Comparison of ENCODE assay signal across 14 cellular contexts in genomic region chr7:151400626-151401315, GRCh38. TPM values are rescaled to one million over a fixed set of nuclear protein-coding genes. Genes with fewer than 3 reads are reported as not detected.
DNase-seq lines count a peak whose midpoint lies in the region; ATAC-seq and TF ChIP-seq lines count a peak whose summit lies in the region.
"Had no signal": no experiment of that assay in that cellular context is flagged by ENCODE, and none has a peak within 500 bp of the region (broad histone marks: within the 10 kb centered on the region; RNA-seq: fewer than 3 reads in every experiment).

No MANE protein-coding gene starts in this region.

- no peak for TF ChIP-seq CTCF in WTC11 (IDR thresholded peaks at IDR 0.05)

- POLR2A ChIA-PET in CD4-positive, alpha-beta memory T cell (lab: Charles Lee; ENCODE audit: partially characterized antibody), result interaction anchor here (1.0 kb wide), 1 partner anchor 10 kb away, joined by 3 read pairs; no protein-coding TSS in a partner anchor
- POLR2A ChIA-PET in WTC11 (lab: Charles Lee), result no interaction called here
- POLR2A ChIA-PET in activated CD4-positive, alpha-beta T cell treated with anti-CD3 and anti-CD28 coated beads for 36 hours (lab: Charles Lee), result no interaction called here

- peaks cover 42% of the 10 kb centered on the region for H3K4me1 ChIP-seq in CD4-positive, alpha-beta memory T cell (ENCODE audit: insufficient read depth, low read length)

- H3K4me1 Mint-ChIP-seq in CD4-positive, alpha-beta memory T cell, result peaks cover 14 to 80% (median 24%) of the 10 kb centered on the region in 4 donors
- peaks cover 25% of the 10 kb centered on the region for H3K4me1 Mint-ChIP-seq in WTC11
- H3K4me1 Mint-ChIP-seq in activated CD4-positive, alpha-beta T cell treated with anti-CD3 and anti-CD28 coated beads for 36 hours, result peaks cover 3% of the 10 kb centered on the region

- no peak overlapping the region for H3K4me3 Mint-ChIP-seq in CD4-positive, alpha-beta memory T cell
- H3K4me3 Mint-ChIP-seq in WTC11, result no peak overlapping the region
- no peak overlapping the region for H3K4me3 Mint-ChIP-seq in activated CD4-positive, alpha-beta T cell treated with anti-CD3 and anti-CD28 coated beads for 36 hours
- H3K4me3 Mint-ChIP-seq: naive thymus-derived CD8-positive, alpha-beta T cell had no signal

- CTCF ChIA-PET in CD4-positive, alpha-beta memory T cell (lab: Charles Lee; ENCODE audit: partially characterized antibody), result interaction anchor here (1.0 to 3.3 kb wide), 3 partner anchors 29 to 48 kb away, joined by 3 to 15 read pairs (median 3); no protein-coding TSS in a partner anchor
- CTCF ChIA-PET in WTC11 (lab: Charles Lee), result interaction anchor here (1.0 to 3.0 kb wide), 2 partner anchors 9 to 48 kb away, joined by 3 to 16 read pairs; no protein-coding TSS in a partner anchor
- CTCF ChIA-PET in activated CD4-positive, alpha-beta T cell treated with anti-CD3 and anti-CD28 coated beads for 36 hours (lab: Charles Lee), result no interaction called here

- no peaks in the 10 kb centered on the region for H3K27me3 Mint-ChIP-seq in CD4-positive, alpha-beta memory T cell
- no peaks in the 10 kb centered on the region for H3K27me3 Mint-ChIP-seq in WTC11 (ENCODE audit: low read depth)
- no peaks in the 10 kb centered on the region for H3K27me3 Mint-ChIP-seq in activated CD4-positive, alpha-beta T cell treated with anti-CD3 and anti-CD28 coated beads for 36 hours

- DNase-seq in CD4-positive, alpha-beta memory T cell, result peak in 3 of 5 donors; percentile 37 to 54 (median 51)
- DNase-seq in WTC11 (ENCODE audit: low spot score) (no peak), MV-4-11 (lab: John Stamatoyannopoulos, UW) (no peak)
- no peak for DNase-seq in stimulated activated CD4-positive, alpha-beta T cell treated with anti-CD3 and anti-CD28 coated beads, Interleukin-4, amount 100 ng/mL, for 1 hour
- DNase-seq in activated CD4-positive, alpha-beta T cell treated with anti-CD3 and anti-CD28 coated beads for 36 hours, result no peak
- no peak for DNase-seq in activated CD8-positive, alpha-beta memory T cell treated with anti-CD3 and anti-CD28 coated beads, Interleukin-2, amount 50 U/mL, for 4 hours
- DNase-seq: activated CD8-positive, alpha-beta memory T cell treated with anti-CD3 and anti-CD28 coated beads, Interleukin-2, amount 50 U/mL, for 48 hours; hypothalamus; stimulated activated CD4-positive, alpha-beta T cell treated with anti-CD3 and anti-CD28 coated beads, Interleukin-4, amount 100 ng/mL, for 24 hours had no signal

- intact Hi-C loops in CD4-positive, alpha-beta memory T cell (cut with micrococcal nuclease), result no loop called here
- intact Hi-C loops in activated CD4-positive, alpha-beta T cell treated with anti-CD3 and anti-CD28 coated beads for 36 hours (cut with DNase I, micrococcal nuclease), result no loop called here

- ATAC-seq in GM19035 (IDR thresholded peaks at IDR 0.05; ENCODE audit: unreplicated experiment) (peak; percentile 78), HG03039 (IDR thresholded peaks at IDR 0.05; ENCODE audit: unreplicated experiment) (peak; percentile 63), WTC11 (no peak)
- ATAC-seq in activated CD4-positive, alpha-beta T cell treated with anti-CD3 and anti-CD28 coated beads for 36 hours, result no peak

- H3K27ac Mint-ChIP-seq in CD4-positive, alpha-beta memory T cell, result peak overlapping the region; percentile 11 to 94 (median 64)
- H3K27ac Mint-ChIP-seq in WTC11, result peak overlapping the region; percentile 7; the same call in 1 of the 2 replicates
- H3K27ac Mint-ChIP-seq in activated CD4-positive, alpha-beta T cell treated with anti-CD3 and anti-CD28 coated beads for 36 hours, result no peak overlapping the region

- H3K36me3 Mint-ChIP-seq in CD4-positive, alpha-beta memory T cell, result peaks cover 0 to 3% of the 10 kb centered on the region in 2 donors
- H3K36me3 Mint-ChIP-seq in WTC11, result peaks cover 13% of the 10 kb centered on the region
- no peaks in the 10 kb centered on the region for H3K36me3 Mint-ChIP-seq in activated CD4-positive, alpha-beta T cell treated with anti-CD3 and anti-CD28 coated beads for 36 hours (ENCODE audit: low read depth)
- H3K36me3 Mint-ChIP-seq: naive thymus-derived CD8-positive, alpha-beta T cell had no signal

- H3K4me3 ChIP-seq in CD4-positive, alpha-beta memory T cell (ENCODE audit: low read length in 2 of 2), result no peak overlapping the region

- no peak overlapping the region for H3K27ac ChIP-seq in CD4-positive, alpha-beta memory T cell (ENCODE audit: low read depth, low read length)
- H3K27ac ChIP-seq: C4-2B had no signal

- H3K9me3 Mint-ChIP-seq in CD4-positive, alpha-beta memory T cell, result peaks cover 0 to 4% (median 0%) of the 10 kb centered on the region in 8 donors
- H3K9me3 Mint-ChIP-seq in WTC11, result peaks cover 8% of the 10 kb centered on the region
- H3K9me3 Mint-ChIP-seq in activated CD4-positive, alpha-beta T cell treated with anti-CD3 and anti-CD28 coated beads for 36 hours (ENCODE audit: low read depth), result peaks cover 4% of the 10 kb centered on the region
- H3K9me3 Mint-ChIP-seq: naive thymus-derived CD8-positive, alpha-beta T cell had no signal

- H3K9me3 ChIP-seq in CD4-positive, alpha-beta memory T cell (ENCODE audit: control insufficient read depth in 1 of 2, low read length in 2 of 2), result peaks cover 0 to 4% of the 10 kb centered on the region in 2 donors

- H3K27me3 ChIP-seq in CD4-positive, alpha-beta memory T cell (ENCODE audit: insufficient read depth, low read length), result no peaks in the 10 kb centered on the region

- no peaks in the 10 kb centered on the region for H3K36me3 ChIP-seq in CD4-positive, alpha-beta memory T cell (ENCODE audit: insufficient read depth, low read length)

TF ChIP-seq in WTC11, 78 proteins besides CTCF, POLR2A, EP300 and RAD21 (continues in another document):
- no peak for TF ChIP-seq USF2 (CRISPR knock-in tag; IDR thresholded peaks at IDR 0.05)
- no peak for TF ChIP-seq NFATC4 (CRISPR knock-in tag; IDR thresholded peaks at IDR 0.05)
- TF ChIP-seq JAZF1 (CRISPR knock-in tag; IDR thresholded peaks at IDR 0.05), result no peak
- no peak for TF ChIP-seq ATF1 (CRISPR knock-in tag; IDR thresholded peaks at IDR 0.05)
- no peak for TF ChIP-seq PRDM15 (CRISPR knock-in tag; IDR thresholded peaks at IDR 0.05)
- TF ChIP-seq ZNF416 (CRISPR knock-in tag; IDR thresholded peaks at IDR 0.05), result no peak
- TF ChIP-seq MAX (CRISPR knock-in tag; IDR thresholded peaks at IDR 0.05), result no peak
- no peak for TF ChIP-seq CDX4 (CRISPR knock-in tag; IDR thresholded peaks at IDR 0.05; ENCODE audit: borderline replicate concordance)
- no peak for TF ChIP-seq PRRX2 (CRISPR knock-in tag; IDR thresholded peaks at IDR 0.05)

RNA-seq across cellular contexts. Expression of gene WDR86, which starts 9.1 kb away (rescaled TPM):
- total RNA-seq in CD4-positive, alpha-beta memory T cell, result 1 to 10 TPM; 7.0 to 8.0 TPM
- polyA plus RNA-seq in CD4-positive, alpha-beta memory T cell, result 10 to 100 TPM; 10.0 to 14.4 TPM
- total RNA-seq in WTC11 (2021), result 24.4 to 32.4 TPM (median 30.7 TPM) in 3 replicates
- not detected for total RNA-seq in activated CD4-positive, alpha-beta T cell treated with anti-CD3 and anti-CD28 coated beads for 36 hours

RNA-seq across cellular contexts. Expression of gene CRYGN, which starts 39.2 kb away (rescaled TPM):
- total RNA-seq in CD4-positive, alpha-beta memory T cell, result not detected
- polyA plus RNA-seq in CD4-positive, alpha-beta memory T cell, result 1 to 10 TPM in 1 of 2 donors, not detected in 1; 1.9 TPM
- 1.0 to 1.6 TPM (median 1.5 TPM) in 3 replicates for total RNA-seq in WTC11 (2021)
- under 1 TPM in 1 of 2 experiments, not detected in 1; 0.11 TPM for total RNA-seq in activated CD4-positive, alpha-beta T cell treated with anti-CD3 and anti-CD28 coated beads for 36 hours
- total RNA-seq: LHCN-M2 had no signal

RNA-seq across cellular contexts. Expression of gene NUB1, which starts 59.2 kb away (rescaled TPM):
- total RNA-seq in CD4-positive, alpha-beta memory T cell, result 100 to 1,000 TPM; 116 to 119 TPM
- 10 to 100 TPM; 50.1 to 77.0 TPM for polyA plus RNA-seq in CD4-positive, alpha-beta memory T cell
- total RNA-seq in WTC11 (2021), result 31.2 to 38.3 TPM (median 33.5 TPM) in 3 replicates
- 10 to 100 TPM; 51.4 to 70.4 TPM for total RNA-seq in activated CD4-positive, alpha-beta T cell treated with anti-CD3 and anti-CD28 coated beads for 36 hours

Comparison
In these comparisons a context has a peak if more than half of its experiments do, and no peak if none do; other contexts are left out.
1. DNase-seq: peak in CD4-positive, alpha-beta memory T cell (3 of 5); none in WTC11 (single experiment), stimulated activated CD4-positive, alpha-beta T cell treated with anti-CD3 and anti-CD28 coated beads, Interleukin-4, amount 100 ng/mL, for 1 hour (single experiment), activated CD4-positive, alpha-beta T cell treated with anti-CD3 and anti-CD28 coated beads for 36 hours (single experiment), MV-4-11 (single experiment) and activated CD8-positive, alpha-beta memory T cell treated with anti-CD3 and anti-CD28 coated beads, Interleukin-2, amount 50 U/mL, for 4 hours (single experiment).
2. ATAC-seq: peak in GM19035 (single experiment) and HG03039 (single experiment); none in WTC11 (single experiment) and activated CD4-positive, alpha-beta T cell treated with anti-CD3 and anti-CD28 coated beads for 36 hours (single experiment).
3. RNA of gene WDR86, which starts 9.1 kb away (total RNA-seq): 24.4 to 32.4 TPM in WTC11 and 7.0 to 8.0 TPM in CD4-positive, alpha-beta memory T cell; not detected in activated CD4-positive, alpha-beta T cell treated with anti-CD3 and anti-CD28 coated beads for 36 hours; every median in the first group is over 4 times any median in the second.